Comparison of ENCODE assay signal across 8 cellular contexts in the genomic region with DNA sequence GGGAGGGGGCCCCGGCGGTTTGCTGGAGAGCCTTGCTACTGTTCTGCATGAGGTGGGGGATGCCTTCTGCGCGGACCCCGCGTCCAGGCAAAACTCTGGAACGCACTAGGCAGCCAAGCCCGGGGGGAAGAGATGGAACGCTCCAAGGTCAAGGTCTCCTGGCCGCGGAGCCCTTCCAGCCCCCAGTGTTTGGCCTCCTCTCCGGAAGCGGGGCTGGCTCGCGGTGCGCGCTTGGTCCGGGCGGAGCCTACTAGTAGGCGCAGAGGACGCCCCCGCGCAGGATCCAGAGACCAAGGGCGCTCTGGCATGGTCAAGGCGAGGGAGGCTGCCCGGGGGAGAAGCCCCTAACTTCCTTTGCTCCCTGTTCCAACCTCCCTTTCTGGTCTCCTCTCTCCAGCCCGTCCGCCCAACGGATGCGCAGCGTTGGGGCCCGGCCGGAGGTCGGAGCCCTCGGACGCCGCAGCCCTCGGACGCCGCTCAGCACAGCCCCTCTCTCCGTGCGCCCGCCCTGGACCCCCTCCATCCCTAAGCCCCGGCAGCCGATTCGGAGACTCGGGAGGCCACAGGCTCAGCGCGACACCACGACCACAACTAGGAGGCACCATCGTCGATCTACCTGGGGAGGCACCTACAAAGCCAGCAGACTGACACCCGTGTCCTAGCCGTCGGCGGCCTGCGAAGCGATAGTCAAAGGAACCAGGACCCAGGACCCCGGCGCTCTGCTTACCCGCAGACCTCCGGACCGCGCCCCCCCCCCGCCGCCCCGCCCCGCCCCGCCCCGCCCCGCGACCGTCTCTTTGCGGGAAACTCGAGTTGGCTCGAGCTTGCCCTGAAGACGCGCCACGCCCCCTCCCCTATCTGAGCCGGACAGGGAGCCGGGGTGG. TPM values are rescaled to one million over a fixed set of nuclear protein-coding genes. Genes with fewer than 3 reads are reported as not detected.
DNase-seq lines count a peak whose midpoint lies in the region; ATAC-seq and TF ChIP-seq lines count a peak whose summit lies in the region.

No MANE protein-coding gene starts in this region.

- H3K36me3 Mint-ChIP-seq in CD8-positive, alpha-beta memory T cell = no peaks in the 10 kb centered on the region
- H3K36me3 Mint-ChIP-seq in neural progenitor cell = no peaks in the 10 kb centered on the region

- ATAC-seq in GM21447 (IDR thresholded peaks at IDR 0.05; ENCODE audit: unreplicated experiment) = peak; percentile 19
- no peak for ATAC-seq in HG03135 (IDR thresholded peaks at IDR 0.05; ENCODE audit: unreplicated experiment)

- peaks cover 15% of the 10 kb centered on the region for H4K20me1 ChIP-seq in neural progenitor cell (ENCODE audit: low read depth)

- CTCF ChIA-PET in CD8-positive, alpha-beta memory T cell (lab: Charles Lee) = no interaction called here

- no peak for TF ChIP-seq EP300 in esophagus muscularis mucosa (IDR thresholded peaks at IDR 0.05)

- no peaks in the 10 kb centered on the region for H3K79me2 ChIP-seq in neural progenitor cell (ENCODE audit: low read depth)

- no peaks in the 10 kb centered on the region for H3K4me1 ChIP-seq in CD8-positive, alpha-beta memory T cell (ENCODE audit: insufficient read depth, low read length)
- H3K4me1 ChIP-seq in Peyer's patch (peaks cover 0 to 27% (median 15%) of the 10 kb centered on the region in 4 donors), esophagus muscularis mucosa (peaks cover 27 to 32% (median 31%) of the 10 kb centered on the region in 4 donors), neural progenitor cell (peaks cover 18% of the 10 kb centered on the region)

- WGBS in esophagus muscularis mucosa = 0% methylated on average over 17 of the region's 81 CpGs

- H3K27me3 ChIP-seq in CD8-positive, alpha-beta memory T cell (ENCODE audit: insufficient read depth, low read length, poor library complexity, severe bottlenecking) = peaks cover 9% of the 10 kb centered on the region
- H3K27me3 ChIP-seq in Peyer's patch = peaks cover 0 to 19% of the 10 kb centered on the region in 2 donors
- peaks cover 6 to 88% (median 36%) of the 10 kb centered on the region in 4 donors for H3K27me3 ChIP-seq in esophagus muscularis mucosa
- peaks cover 84% of the 10 kb centered on the region for H3K27me3 ChIP-seq in neural progenitor cell

- TF ChIP-seq CTCF in Peyer's patch (IDR thresholded peaks at IDR 0.05) (no peak), esophagus muscularis mucosa (IDR thresholded peaks at IDR 0.05) (no peak), neural progenitor cell (IDR thresholded peaks at IDR 0.05) (no peak)

- DNase-seq in CD8-positive, alpha-beta memory T cell = no peak
- no peak for DNase-seq in Peyer's patch
- DNase-seq in esophagus muscularis mucosa (ENCODE audit: extremely low spot score) = no peak
- peak; percentile 42 for DNase-seq in neural progenitor cell (ENCODE audit: low spot score)
- no peak for DNase-seq in H4 (ENCODE audit: low spot score)
- no peak for DNase-seq in dedifferentiated amniotic fluid mesenchymal stem cell (ENCODE audit: extremely low spot score)

- no peak for TF ChIP-seq POLR2A in Peyer's patch (IDR thresholded peaks at IDR 0.05)
- no peak for TF ChIP-seq POLR2A in esophagus muscularis mucosa (IDR thresholded peaks at IDR 0.05; ENCODE audit: low read depth)

- no peaks in the 10 kb centered on the region for H3K9me3 ChIP-seq in CD8-positive, alpha-beta memory T cell (ENCODE audit: low read length)
- no peaks in the 10 kb centered on the region for H3K9me3 ChIP-seq in Peyer's patch
- H3K9me3 ChIP-seq in esophagus muscularis mucosa = no peaks in the 10 kb centered on the region
- no peaks in the 10 kb centered on the region for H3K9me3 ChIP-seq in neural progenitor cell (ENCODE audit: low read depth)

- H3K27ac Mint-ChIP-seq in CD8-positive, alpha-beta memory T cell = no peak overlapping the region
- H3K27ac Mint-ChIP-seq in neural progenitor cell = no peak overlapping the region

- no peaks in the 10 kb centered on the region for H3K36me3 ChIP-seq in CD8-positive, alpha-beta memory T cell (ENCODE audit: insufficient read depth, low read length)
- H3K36me3 ChIP-seq in Peyer's patch (no peaks in the 10 kb centered on the region), esophagus muscularis mucosa (no peaks in the 10 kb centered on the region), neural progenitor cell (no peaks in the 10 kb centered on the region)

- no peak overlapping the region for H3K27ac ChIP-seq in CD8-positive, alpha-beta memory T cell (ENCODE audit: low read depth, low read length)
- H3K27ac ChIP-seq in Peyer's patch (peak overlapping the region in 1 of 4 donors; percentile 17), esophagus muscularis mucosa (replicated peaks in 1 of 4) (no peak overlapping the region), neural progenitor cell (no peak overlapping the region)

- H3K4me3 ChIP-seq in CD8-positive, alpha-beta memory T cell (ENCODE audit: low read length) = peak overlapping the region; percentile 5
- peak overlapping the region; percentile 28 to 55 (median 45) for H3K4me3 ChIP-seq in Peyer's patch
- peak overlapping the region; percentile 50 to 59 (median 51) for H3K4me3 ChIP-seq in esophagus muscularis mucosa
- H3K4me3 ChIP-seq in neural progenitor cell = peak overlapping the region; percentile 55

- no peaks in the 10 kb centered on the region for H3F3A ChIP-seq in neural progenitor cell (ENCODE audit: low read depth)

- peaks cover 51 to 70% of the 10 kb centered on the region in 2 donors for H3K27me3 Mint-ChIP-seq in CD8-positive, alpha-beta memory T cell
- peaks cover 50% of the 10 kb centered on the region for H3K27me3 Mint-ChIP-seq in neural progenitor cell (ENCODE audit: insufficient read depth, low read depth)

- peak overlapping the region; percentile 86 for H3K4me2 ChIP-seq in neural progenitor cell

- peaks cover 22 to 39% (median 24%) of the 10 kb centered on the region in 3 donors for H3K4me1 Mint-ChIP-seq in CD8-positive, alpha-beta memory T cell
- peaks cover 15% of the 10 kb centered on the region for H3K4me1 Mint-ChIP-seq in neural progenitor cell

- POLR2A ChIA-PET in CD8-positive, alpha-beta memory T cell (lab: Charles Lee) = no interaction called here

- H3K9ac ChIP-seq in neural progenitor cell = no peak overlapping the region

- intact Hi-C loops in esophagus muscularis mucosa (cut with DNase I) = no loop called here

- H2AFZ ChIP-seq in neural progenitor cell (replicated peaks) = peak overlapping the region; percentile 95

- H3K4me3 Mint-ChIP-seq in CD8-positive, alpha-beta memory T cell = peak overlapping the region in 6 of 7 donors; percentile 66 to 79 (median 75)
- H3K4me3 Mint-ChIP-seq in neural progenitor cell = peak overlapping the region; percentile 85

- H3K9me3 Mint-ChIP-seq in CD8-positive, alpha-beta memory T cell = no peaks in the 10 kb centered on the region
- peaks cover 14% of the 10 kb centered on the region for H3K9me3 Mint-ChIP-seq in neural progenitor cell

RNA-seq across cellular contexts. Expression of gene KCNK13, which starts 0.6 kb away (rescaled TPM):
- total RNA-seq in CD8-positive, alpha-beta memory T cell = under 1 TPM; 0.09 to 0.16 TPM
- not detected for polyA plus RNA-seq in CD8-positive, alpha-beta memory T cell
- total RNA-seq in Peyer's patch = not detected
- total RNA-seq in esophagus muscularis mucosa = under 1 TPM; 0.19 to 0.42 (median 0.28) TPM
- not detected in 2 replicates for total RNA-seq in neural progenitor cell (ENCODE audit: low replicate concordance)
- total RNA-seq in H4 (2014; rRNA removed; shearing (Covaris generic)) = 0.04 TPM in 1 of 2 replicates, not detected in the other

Comparison
In these comparisons a context has a peak if more than half of its experiments do, and no peak if none do; other contexts are left out.
1. H3K4me3 ChIP-seq: peak in every context shown above with its lines; median percentile 55 in neural progenitor cell; 51 in esophagus muscularis mucosa; 45 in Peyer's patch; 5 in CD8-positive, alpha-beta memory T cell.